In the genomic region with DNA sequence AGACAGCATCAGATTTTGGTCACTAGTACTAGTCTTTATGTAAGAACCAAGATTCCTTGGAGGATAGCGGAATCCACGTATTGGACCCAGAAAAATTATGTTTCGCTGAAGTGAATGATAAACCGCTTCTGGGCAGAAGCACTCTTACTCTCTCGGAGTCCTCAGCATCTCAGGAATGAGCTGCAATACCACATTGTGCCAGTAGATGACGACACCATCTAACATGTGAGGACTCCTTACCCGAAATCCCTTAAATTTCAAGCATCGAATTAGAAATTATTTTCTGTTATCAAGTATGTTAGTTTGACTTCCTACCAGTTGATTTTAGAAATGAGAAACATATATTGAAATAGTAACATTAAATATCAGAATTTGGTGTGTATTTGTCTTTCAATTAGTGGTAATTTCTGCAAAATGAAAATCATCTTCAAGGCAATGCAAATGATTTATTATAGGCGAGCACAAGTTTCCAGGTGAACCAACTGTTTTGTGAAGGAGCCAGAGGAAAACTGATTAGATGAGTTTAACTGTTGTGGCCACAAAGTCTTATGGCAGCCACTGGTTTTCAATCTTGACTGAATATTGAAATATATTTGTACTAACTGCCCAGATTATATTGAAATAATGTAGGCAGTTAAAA, we compare ENCODE assay signal across 8 cellular contexts.
DNase-seq lines count a peak whose midpoint lies in the region; ATAC-seq, FAIRE-seq and TF ChIP-seq lines count a peak whose summit lies in the region.

No MANE protein-coding gene starts in this region.

- H2BK120ac ChIP-seq in H1 (replicated peaks; ENCODE audit: low read depth, low read length) = no peak overlapping the region

- peak; percentile 96 to 99 for TF ChIP-seq RAD21 in H1 (IDR thresholded peaks at IDR 0.05 in 1 of 2, conservative IDR thresholded peaks at IDR 0.05 in 1 of 2; ENCODE audit: low read depth in 2 of 2, low read length in 2 of 2)

- H3K9me3 ChIP-seq in H1 (ENCODE audit: insufficient read depth in 2 of 2, low read depth in 1 of 2, low read length in 1 of 2) (no peaks in the 10 kb centered on the region), mucosa of descending colon (no peaks in the 10 kb centered on the region)

- no peak overlapping the region for H2AFZ ChIP-seq in ACC112 (ENCODE audit: low read length, unreplicated experiment)
- no peak overlapping the region for H2AFZ ChIP-seq in H1 (ENCODE audit: low read length)

- FAIRE-seq in GM18507 (lab: Jason Lieb, UNC) = peak; percentile 87
- FAIRE-seq in H1 (lab: Jason Lieb, UNC) = peak; percentile 97

- H4K8ac ChIP-seq in H1 (ENCODE audit: extremely low read depth, insufficient read depth, low read length) = no peak overlapping the region

- no peaks in the 10 kb centered on the region for H3K9me3 Mint-ChIP-seq in activated CD8-positive, alpha-beta T cell treated with anti-CD3 and anti-CD28 coated beads, Interleukin-2, amount 10 ng/mL, durations not matched to agents 7 days and 5 days (ENCODE audit: insufficient read depth)

- peak; percentile 22 for DNase-seq in GM18507 (ENCODE audit: extremely low spot score, insufficient read length, low read depth)
- DNase-seq in NCI-H748 (lab: John Stamatoyannopoulos, UW; ENCODE audit: unreplicated experiment) = peak; percentile 77
- DNase-seq in activated CD8-positive, alpha-beta T cell treated with anti-CD3 and anti-CD28 coated beads, Interleukin-2, amount 10 ng/mL, durations not matched to agents 7 days and 5 days = peak; percentile 86
- DNase-seq in H1 (ENCODE audit: low read depth in 1 of 2, low spot score in 2 of 2) = peak; percentile 43 to 90
- peak in 1 of 3 donors; percentile 91 for DNase-seq in mucosa of descending colon
- peak; percentile 93 for DNase-seq in stimulated activated CD8-positive, alpha-beta memory T cell treated with anti-CD3 and anti-CD28 coated beads, Interleukin-4, amount 100 ng/mL, for 48 hours

- no peaks in the 10 kb centered on the region for H3K27me3 Mint-ChIP-seq in activated CD8-positive, alpha-beta T cell treated with anti-CD3 and anti-CD28 coated beads, Interleukin-2, amount 10 ng/mL, durations not matched to agents 7 days and 5 days (ENCODE audit: low read depth)

- no peaks in the 10 kb centered on the region for H3K23me2 ChIP-seq in H1 (ENCODE audit: low read depth, low read length)

- H3K4me1 ChIP-seq in ACC112 (ENCODE audit: control insufficient read depth, insufficient read depth, low read length, unreplicated experiment) = peaks cover 8% of the 10 kb centered on the region
- H3K4me1 ChIP-seq in H1 (replicated peaks in 1 of 4; ENCODE audit: control insufficient read depth in 3 of 4, insufficient read depth in 4 of 4, low read length in 3 of 4) = no peaks in the 10 kb centered on the region
- H3K4me1 ChIP-seq in mucosa of descending colon (ENCODE audit: low read depth) = no peaks in the 10 kb centered on the region

- no peak overlapping the region for H2BK15ac ChIP-seq in H1 (ENCODE audit: low read length)

- TF ChIP-seq EP300 in H1 (IDR thresholded peaks at IDR 0.05; ENCODE audit: borderline replicate concordance in 1 of 2, low read depth in 2 of 2, low read length in 2 of 2) = no peak

- no peak overlapping the region for H2BK12ac ChIP-seq in H1 (ENCODE audit: low read depth, low read length)

- intact Hi-C loops in mucosa of descending colon (cut with DNase I, micrococcal nuclease) = loop anchor here in 1 of 2 donors (5.0 kb wide), 1 partner anchor 119 kb away; no protein-coding TSS in a partner anchor

- H4K5ac ChIP-seq in H1 (ENCODE audit: insufficient read length, low read depth, low read length) = no peak overlapping the region

- no peak overlapping the region for H3K14ac ChIP-seq in H1 (ENCODE audit: insufficient read length)

- TF ChIP-seq CTCF in H1 (IDR thresholded peaks at IDR 0.05; ENCODE audit: control extremely low read depth in 1 of 3, insufficient read depth in 1 of 3, low read depth in 1 of 3, low read length in 3 of 3) (peak; percentile 53 to 98 (median 90)), mucosa of descending colon (IDR thresholded peaks at IDR 0.05) (peak; percentile 98)

- H3K4me3 ChIP-seq in ACC112 (ENCODE audit: low read depth, low read length) = peak overlapping the region; percentile 51; the same call in 1 of the 2 replicates
- H3K4me3 ChIP-seq in H1 (ENCODE audit: extremely low read depth in 1 of 4, insufficient read depth in 2 of 4, low read depth in 3 of 4, low read length in 4 of 4) = no peak overlapping the region
- H3K4me3 ChIP-seq in mucosa of descending colon = no peak overlapping the region

- H3K9ac ChIP-seq in H1 (replicated peaks in 1 of 4; ENCODE audit: extremely low read depth in 1 of 4, low read depth in 3 of 4, low read length in 3 of 4) = no peak overlapping the region

- H3K79me2 ChIP-seq in ACC112 (ENCODE audit: control insufficient read depth, insufficient read depth, low read length, unreplicated experiment) (no peaks in the 10 kb centered on the region), H1 (ENCODE audit: control insufficient read depth in 1 of 2, insufficient read depth in 2 of 2, low read length in 2 of 2) (no peaks in the 10 kb centered on the region)

- H4K20me1 ChIP-seq in H1 (replicated peaks in 1 of 2; ENCODE audit: control insufficient read depth in 1 of 2, insufficient read depth in 2 of 2, low read length in 2 of 2) = no peaks in the 10 kb centered on the region

- no peak overlapping the region for H2BK20ac ChIP-seq in H1 (ENCODE audit: low read length)

- H3K4ac ChIP-seq in H1 (replicated peaks; ENCODE audit: insufficient read length, low read depth, low read length) = no peak overlapping the region

- ATAC-seq in HG03196 (IDR thresholded peaks at IDR 0.05; ENCODE audit: unreplicated experiment) = peak; percentile 83
- ATAC-seq in activated CD8-positive, alpha-beta T cell treated with anti-CD3 and anti-CD28 coated beads, Interleukin-2, amount 10 ng/mL, durations not matched to agents 7 days and 5 days = peak; percentile 72
- ATAC-seq in mucosa of descending colon = peak; percentile 70

- H2AK5ac ChIP-seq in H1 (ENCODE audit: low read depth, low read length) = no peak overlapping the region

- no peaks in the 10 kb centered on the region for H3K79me1 ChIP-seq in H1 (ENCODE audit: low read depth, low read length)

- no peak overlapping the region for H3K23ac ChIP-seq in H1 (ENCODE audit: insufficient read length)

- no peak overlapping the region for H3K4me2 ChIP-seq in H1 (ENCODE audit: insufficient read depth in 1 of 2, low read depth in 2 of 2, low read length in 2 of 2)

- no peaks in the 10 kb centered on the region for H3K27me3 ChIP-seq in ACC112 (ENCODE audit: insufficient read depth, low read length)
- no peaks in the 10 kb centered on the region for H3K27me3 ChIP-seq in H1 (replicated peaks in 1 of 4; ENCODE audit: control insufficient read depth in 3 of 4, extremely low read depth in 1 of 4, insufficient read depth in 3 of 4, low read length in 3 of 4)

- H2BK5ac ChIP-seq in H1 (ENCODE audit: low read depth, low read length) = no peak overlapping the region

- no peak overlapping the region for H3K18ac ChIP-seq in H1 (ENCODE audit: extremely low read depth, low read length)

- peaks cover 2% of the 10 kb centered on the region for H3K4me1 Mint-ChIP-seq in activated CD8-positive, alpha-beta T cell treated with anti-CD3 and anti-CD28 coated beads, Interleukin-2, amount 10 ng/mL, durations not matched to agents 7 days and 5 days (ENCODE audit: low read depth)

- no peak overlapping the region for H3K4me3 Mint-ChIP-seq in activated CD8-positive, alpha-beta T cell treated with anti-CD3 and anti-CD28 coated beads, Interleukin-2, amount 10 ng/mL, durations not matched to agents 7 days and 5 days

- no peaks in the 10 kb centered on the region for H3K36me3 Mint-ChIP-seq in activated CD8-positive, alpha-beta T cell treated with anti-CD3 and anti-CD28 coated beads, Interleukin-2, amount 10 ng/mL, durations not matched to agents 7 days and 5 days (ENCODE audit: low read depth)

- no peak overlapping the region for H3K27ac ChIP-seq in ACC112 (ENCODE audit: low read depth, low read length)
- H3K27ac ChIP-seq in H1 (ENCODE audit: low read depth, low read length) = no peak overlapping the region

- no peak overlapping the region for H4K91ac ChIP-seq in H1 (replicated peaks; ENCODE audit: insufficient read length, low read length)

- no peak for TF ChIP-seq POLR2A in H1 (IDR thresholded peaks at IDR 0.05; ENCODE audit: control extremely low read depth in 1 of 2, low read depth in 2 of 2, low read length in 2 of 2)

- 32% methylated on average over 9 of the region's 9 CpGs; no CpG with 5 or more reads in 1 of the 2 experiments for WGBS in H1 (ENCODE audit: extremely low coverage in 1 of 2, insufficient coverage in 1 of 2, insufficient read length in 1 of 2, insufficient replicate concordance in 2 of 2, low coverage in 1 of 2, low lambda C conversion rate in 2 of 2, missing lambda C conversion rate in 1 of 2), 2 experiments

- no peaks in the 10 kb centered on the region for H3K36me3 ChIP-seq in ACC112 (ENCODE audit: insufficient read depth, low read length)
- H3K36me3 ChIP-seq in H1 (ENCODE audit: control insufficient read depth in 2 of 4, insufficient read depth in 4 of 4, low read length in 3 of 4) = no peaks in the 10 kb centered on the region
- no peaks in the 10 kb centered on the region for H3K36me3 ChIP-seq in mucosa of descending colon (ENCODE audit: low read depth)

- POLR2A ChIA-PET in activated CD8-positive, alpha-beta T cell treated with anti-CD3 and anti-CD28 coated beads, Interleukin-2, amount 10 ng/mL, durations not matched to agents 7 days and 5 days (lab: Charles Lee) = no interaction called here
- POLR2A ChIA-PET in H1 (lab: Charles Lee; ENCODE audit: partially characterized antibody) = no interaction called here

- CTCF ChIA-PET in activated CD8-positive, alpha-beta T cell treated with anti-CD3 and anti-CD28 coated beads, Interleukin-2, amount 10 ng/mL, durations not matched to agents 7 days and 5 days (lab: Charles Lee) = interaction anchor here (0.6 to 7.0 kb wide), 29 partner anchors 11 to 392 kb away, joined by 3 to 137 read pairs (median 4); a partner anchor contains a TSS
- CTCF ChIA-PET in H1 (lab: Charles Lee; ENCODE audit: partially characterized antibody) = interaction anchor here (0.7 to 8.3 kb wide), 17 partner anchors 9 to 988 kb away, joined by 3 to 163 read pairs (median 4); no protein-coding TSS in a partner anchor

- no peak overlapping the region for H3K27ac Mint-ChIP-seq in activated CD8-positive, alpha-beta T cell treated with anti-CD3 and anti-CD28 coated beads, Interleukin-2, amount 10 ng/mL, durations not matched to agents 7 days and 5 days

- H3K56ac ChIP-seq in H1 (replicated peaks; ENCODE audit: insufficient read length, low read depth, low read length) = no peak overlapping the region

TF ChIP-seq in H1, 55 proteins besides CTCF, POLR2A, EP300 and RAD21 (continues in another document):
- TF ChIP-seq SUZ12 (IDR thresholded peaks at IDR 0.05; ENCODE audit: low read length) = no peak
- 0 out of 2 replicates have a peak, but pooled peaks have one; percentile 40 for TF ChIP-seq TEAD4 (IDR thresholded peaks at IDR 0.05; ENCODE audit: low read depth, low read length)
